Comparison of ENCODE assay signal across 25 cellular contexts in the genomic region with DNA sequence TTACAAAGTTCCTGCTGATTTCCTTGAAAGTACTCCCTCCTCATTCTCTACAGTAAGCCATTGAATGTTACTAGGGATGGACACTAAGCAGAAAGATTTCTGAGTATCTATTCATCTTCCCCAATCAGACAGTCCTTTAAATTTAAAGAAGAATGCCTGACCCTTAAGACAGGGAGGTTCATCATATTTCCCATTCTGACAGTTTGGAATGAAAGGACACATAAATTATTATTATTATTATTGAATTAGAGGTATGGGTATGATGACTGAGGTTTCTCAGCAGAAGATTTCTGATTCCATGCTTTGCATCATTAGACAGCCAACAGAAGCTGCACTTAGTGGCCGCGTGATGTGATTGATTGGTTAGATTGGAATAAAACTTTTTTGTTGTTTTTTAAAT. TPM values are rescaled to one million over a fixed set of nuclear protein-coding genes. Genes with fewer than 3 reads are reported as not detected.
"Had no signal": no experiment of that assay in that cellular context is flagged by ENCODE, and none has a peak within 500 bp of the region (broad histone marks: within the 10 kb centered on the region; RNA-seq: fewer than 3 reads in every experiment).

No MANE protein-coding gene starts in this region.

- H3K27ac Mint-ChIP-seq: dendritic cell treated with granulocyte-macrophage colony-stimulating factor and Interleukin-4, amounts not matched to agents 40 ng/mL and 50 ng/mL, for 4 days; effector memory CD8-positive, alpha-beta T cell; memory B cell; naive thymus-derived CD4-positive, alpha-beta T cell; nephron progenitor cell; stimulated activated naive CD8-positive, alpha-beta T cell treated with anti-CD3 and anti-CD28 coated beads, Interleukin-15, amount 100 ng/mL, for 72 hours had no signal

- H3K4me3 ChIP-seq: colonic mucosa, lung, prostate gland, right atrium auricular region, smooth muscle cell, thyroid gland, vagina had no signal

- H3K27me3 Mint-ChIP-seq: central memory CD8-positive, alpha-beta T cell; dendritic cell treated with granulocyte-macrophage colony-stimulating factor and Interleukin-4, amounts not matched to agents 40 ng/mL and 50 ng/mL, for 4 days; effector memory CD8-positive, alpha-beta T cell; memory B cell; naive thymus-derived CD4-positive, alpha-beta T cell; stimulated activated naive CD8-positive, alpha-beta T cell treated with anti-CD3 and anti-CD28 coated beads, Interleukin-15, amount 100 ng/mL, for 72 hours had no signal

- H3K36me3 ChIP-seq: colonic mucosa, neutrophil, prostate gland, right atrium auricular region, thyroid gland, vagina had no signal

- H3K27ac ChIP-seq: colonic mucosa, neutrophil, parathyroid adenoma, prostate gland, right atrium auricular region, thyroid gland, vagina had no signal

- H3K27me3 ChIP-seq: colonic mucosa, neutrophil, right atrium auricular region, thyroid gland, vagina had no signal

- H3K4me2 ChIP-seq: smooth muscle cell had no signal

- H3K4me3 Mint-ChIP-seq: central memory CD8-positive, alpha-beta T cell; dendritic cell treated with granulocyte-macrophage colony-stimulating factor and Interleukin-4, amounts not matched to agents 40 ng/mL and 50 ng/mL, for 4 days; effector memory CD8-positive, alpha-beta T cell; memory B cell; naive thymus-derived CD4-positive, alpha-beta T cell; nephron progenitor cell; stimulated activated naive CD8-positive, alpha-beta T cell treated with anti-CD3 and anti-CD28 coated beads, Interleukin-15, amount 100 ng/mL, for 72 hours had no signal

- H3K9me3 Mint-ChIP-seq: dendritic cell treated with granulocyte-macrophage colony-stimulating factor and Interleukin-4, amounts not matched to agents 40 ng/mL and 50 ng/mL, for 4 days; memory B cell; nephron progenitor cell; stimulated activated naive CD8-positive, alpha-beta T cell treated with anti-CD3 and anti-CD28 coated beads, Interleukin-15, amount 100 ng/mL, for 72 hours had no signal

- H3K36me3 Mint-ChIP-seq: memory B cell; naive thymus-derived CD4-positive, alpha-beta T cell had no signal

- DNase-seq: colonic mucosa; effector memory CD8-positive, alpha-beta T cell; kidney; naive thymus-derived CD4-positive, alpha-beta T cell; nephron progenitor cell; stimulated activated CD4-positive, alpha-beta T cell treated with anti-CD3 and anti-CD28 coated beads, Interleukin-12 subunit alpha, Interleukin-12 subunit beta, amount 100 ng/mL, for 4 hours; stimulated activated CD4-positive, alpha-beta T cell treated with anti-CD3 and anti-CD28 coated beads, Interleukin-1b, Interleukin-23, amount 100 ng/mL, for 48 hours; stimulated activated CD4-positive, alpha-beta T cell treated with anti-CD3 and anti-CD28 coated beads, Interleukin-4, amount 100 ng/mL, for 1 hour; stimulated activated CD8-positive, alpha-beta memory T cell treated with anti-CD3 and anti-CD28 coated beads, Interleukin-4, amount 100 ng/mL, for 48 hours; stimulated activated naive CD4-positive, alpha-beta T cell; stimulated activated naive CD8-positive, alpha-beta T cell treated with anti-CD3 and anti-CD28 coated beads, Interleukin-15, amount 100 ng/mL, for 72 hours; thyroid gland; trophoblast cell had no signal

- H2AFZ ChIP-seq: parathyroid adenoma had no signal

- H3K9ac ChIP-seq: parathyroid adenoma had no signal

- H3K9me3 ChIP-seq: colonic mucosa, neutrophil, prostate gland, right atrium auricular region, thyroid gland, vagina had no signal

- H3K4me1 ChIP-seq: colonic mucosa, parathyroid adenoma, prostate gland, vagina had no signal

- ATAC-seq: effector memory CD8-positive, alpha-beta T cell; left lobe of liver; naive thymus-derived CD4-positive, alpha-beta T cell; sciatic nerve; stimulated activated naive CD8-positive, alpha-beta T cell treated with anti-CD3 and anti-CD28 coated beads, Interleukin-15, amount 100 ng/mL, for 72 hours had no signal

- H3K4me1 Mint-ChIP-seq: central memory CD8-positive, alpha-beta T cell; memory B cell; naive thymus-derived CD4-positive, alpha-beta T cell; nephron progenitor cell; stimulated activated naive CD8-positive, alpha-beta T cell treated with anti-CD3 and anti-CD28 coated beads, Interleukin-15, amount 100 ng/mL, for 72 hours had no signal

RNA-seq across cellular contexts. Expression of gene FAT4, which starts 36.0 kb away (rescaled TPM):
- polyA plus RNA-seq: naive thymus-derived CD4-positive, alpha-beta T cell had no signal
